2 cellular contexts compared by ENCODE assay signal in genomic region chr22:22579869-22580604, GRCh38.
TF ChIP-seq lines count a peak whose summit lies in the region.

No MANE protein-coding gene starts in this region.

TF ChIP-seq in K562, 482 proteins besides CTCF, POLR2A, EP300 and RAD21 (continues in another document):
- TF ChIP-seq TEAD1 (CRISPR knock-in tag; IDR thresholded peaks at IDR 0.05) = 0 out of 4 replicates have a peak, but pooled peaks of 1 of the 2 experiments have one; percentile 17
- 0 out of 2 replicates have a peak, but pooled peaks have one; percentile 30 for TF ChIP-seq RREB1 (CRISPR knock-in tag; IDR thresholded peaks at IDR 0.05)
- peak; percentile 78; the same call in 1 of the 2 replicates for TF ChIP-seq HMG20B (CRISPR knock-in tag; IDR thresholded peaks at IDR 0.05)
- TF ChIP-seq ZSCAN32 (CRISPR knock-in tag; IDR thresholded peaks at IDR 0.05) = 0 out of 2 replicates have a peak, but pooled peaks have one; percentile 38
- peak; percentile 88 for TF ChIP-seq ZBTB49 (CRISPR knock-in tag; IDR thresholded peaks at IDR 0.05; ENCODE audit: borderline replicate concordance)
- peak; percentile 50; the same call in 1 of the 2 replicates for TF ChIP-seq FOXK1 (CRISPR knock-in tag; IDR thresholded peaks at IDR 0.05; ENCODE audit: borderline replicate concordance)
- TF ChIP-seq ZNF431 (CRISPR knock-in tag; IDR thresholded peaks at IDR 0.05) = no peak
- TF ChIP-seq NR3C1 (CRISPR knock-in tag; IDR thresholded peaks at IDR 0.05) = peak; percentile 61; the same call in 1 of the 2 replicates
- TF ChIP-seq ZFPM2 (CRISPR knock-in tag; IDR thresholded peaks at IDR 0.05) = no peak
- TF ChIP-seq ZNF184 (CRISPR knock-in tag; IDR thresholded peaks at IDR 0.05) = peak; percentile 45; the same call in 1 of the 2 replicates
- 0 out of 2 replicates have a peak, but pooled peaks have one; percentile 2 for TF ChIP-seq USF2 (CRISPR knock-in tag; IDR thresholded peaks at IDR 0.05)
- TF ChIP-seq RBM15 (IDR thresholded peaks at IDR 0.05; ENCODE audit: insufficient read depth, low read length) = no peak
- TF ChIP-seq ZNF277 (CRISPR knock-in tag; IDR thresholded peaks at IDR 0.05; ENCODE audit: borderline replicate concordance) = peak; percentile 77; the same call in 1 of the 2 replicates
- 0 out of 2 replicates have a peak, but pooled peaks have one; percentile 5 for TF ChIP-seq RUNX1 (IDR thresholded peaks at IDR 0.05; ENCODE audit: low read depth)

TF ChIP-seq in GM12891, 5 proteins besides CTCF, POLR2A, EP300 and RAD21:
- TF ChIP-seq POLR2AphosphoS5 (IDR thresholded peaks at IDR 0.05; ENCODE audit: low read depth, low read length) (no peak), POU2F2 (IDR thresholded peaks at IDR 0.05; ENCODE audit: low read depth, low read length) (no peak), PAX5 (IDR thresholded peaks at IDR 0.05; ENCODE audit: insufficient read depth, low read length, severe bottlenecking) (no peak), SPI1 (IDR thresholded peaks at IDR 0.05; ENCODE audit: low read depth, low read length) (no peak), TAF1 (IDR thresholded peaks at IDR 0.05; ENCODE audit: low read depth, low read length) (no peak)
TF ChIP-seq in GM12891: peak in this region for 0.
